8 cellular contexts compared by ENCODE assay signal in the genomic region with DNA sequence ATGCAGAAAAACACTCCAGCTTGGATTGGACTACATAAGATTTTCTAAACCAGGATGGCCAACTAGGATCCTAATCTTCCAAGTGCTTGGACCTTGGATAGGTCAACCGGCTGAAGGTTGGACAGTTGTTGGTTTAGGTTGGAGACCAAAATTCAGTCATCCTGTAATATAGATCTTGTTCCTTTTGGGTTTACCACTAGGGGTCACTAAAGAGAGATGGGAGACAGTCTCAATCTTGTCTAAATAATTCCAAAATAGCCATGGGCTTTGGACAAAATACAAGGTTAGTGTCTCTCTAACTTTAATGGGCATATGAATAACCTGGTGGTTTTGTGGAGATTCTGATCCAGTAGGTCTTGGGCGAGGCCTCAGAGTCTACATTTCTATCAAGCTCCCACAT.
DNase-seq lines count a peak whose midpoint lies in the region; ATAC-seq and TF ChIP-seq lines count a peak whose summit lies in the region.

No MANE protein-coding gene starts in this region.

- DNase-seq in COLO829 (ENCODE audit: low spot score) (peak; percentile 86), HS-5 (ENCODE audit: low read depth) (peak; percentile 45), Panc1 (ENCODE audit: low read depth, low spot score) (peak; percentile 8), fibroblast of lung (ENCODE audit: low read depth in 2 of 2) (peak; percentile 36 to 77), osteocyte (ENCODE audit: extremely low spot score, unreplicated experiment) (no peak), MG63 (no peak), mesenteric fat pad (ENCODE audit: low spot score) (no peak)
- DNase-seq in activated T-cell treated with anti-CD3 and anti-CD28 coated beads, Interleukin-2, amount 50 U/mL, for 1 hour: no peak

- H3K9ac ChIP-seq in fibroblast of lung (ENCODE audit: insufficient read depth, low read length): no peak overlapping the region

- H3K27ac ChIP-seq in Panc1 (ENCODE audit: low read length) (no peak overlapping the region), fibroblast of lung (ENCODE audit: insufficient read depth, low read length) (no peak overlapping the region)

- intact Hi-C loops in Panc1 (cut with micrococcal nuclease; ENCODE audit: unreplicated experiment): no loop called here

- no peak overlapping the region for H2AFZ ChIP-seq in fibroblast of lung (ENCODE audit: low read length)

- TF ChIP-seq CTCF in Panc1 (IDR thresholded peaks at IDR 0.05) (peak; percentile 61), fibroblast of lung (conservative IDR thresholded peaks at IDR 0.05 in 1 of 2, IDR thresholded peaks at IDR 0.05 in 1 of 2; ENCODE audit: low read depth in 1 of 2, low read length in 2 of 2) (peak; percentile 68 to 76), osteocyte (IDR thresholded peaks at IDR 0.05) (peak; percentile 69)

- no peaks in the 10 kb centered on the region for H4K20me1 ChIP-seq in fibroblast of lung (ENCODE audit: control insufficient read depth, extremely low read depth, insufficient read depth, low read length)

- peaks cover 3% of the 10 kb centered on the region for H3K9me3 Mint-ChIP-seq in osteocyte (ENCODE audit: unreplicated experiment)

- no peaks in the 10 kb centered on the region for H3K36me3 ChIP-seq in Panc1 (ENCODE audit: control insufficient read depth, insufficient read depth, low read length)
- no peaks in the 10 kb centered on the region for H3K36me3 ChIP-seq in fibroblast of lung (ENCODE audit: control insufficient read depth, insufficient read depth, low read length)
- no peaks in the 10 kb centered on the region for H3K36me3 ChIP-seq in MG63

- H3K27me3 ChIP-seq in Panc1 (ENCODE audit: control insufficient read depth, insufficient read depth, low read length) (no peaks in the 10 kb centered on the region), fibroblast of lung (ENCODE audit: control insufficient read depth, insufficient read depth, low read length) (peaks cover 4% of the 10 kb centered on the region), MG63 (no peaks in the 10 kb centered on the region)

- H3K4me3 Mint-ChIP-seq in osteocyte (ENCODE audit: unreplicated experiment): no peak overlapping the region

- no peak overlapping the region for H3K27ac Mint-ChIP-seq in osteocyte (ENCODE audit: unreplicated experiment)

- POLR2A ChIA-PET in Panc1 (lab: Charles Lee): no interaction called here

- CTCF ChIA-PET in Panc1 (lab: Charles Lee): interaction anchor here (1.3 kb wide), 1 partner anchor 10 kb away, joined by 3 read pairs; no protein-coding TSS in a partner anchor

- in situ Hi-C loops in Panc1 (cut with HindIII; ENCODE audit: low pct_unique_long_range_greater_than_20kb, low sequenced_read_pairs): no loop called here

- H3K4me1 ChIP-seq in Panc1 (ENCODE audit: control insufficient read depth, insufficient read depth, low read length) (no peaks in the 10 kb centered on the region), fibroblast of lung (ENCODE audit: control insufficient read depth, extremely low read depth, insufficient read depth, low read length) (no peaks in the 10 kb centered on the region)

- no peak overlapping the region for H3K4me3 ChIP-seq in Panc1 (ENCODE audit: low read depth in 2 of 2, low read length in 2 of 2)
- no peak overlapping the region for H3K4me3 ChIP-seq in fibroblast of lung (replicated peaks in 1 of 4; ENCODE audit: control extremely low read depth in 1 of 4, insufficient read depth in 1 of 4, low read depth in 3 of 4, low read length in 4 of 4)
- H3K4me3 ChIP-seq in MG63: no peak overlapping the region

- no peaks in the 10 kb centered on the region for H3K9me3 ChIP-seq in Panc1 (ENCODE audit: control insufficient read depth, insufficient read depth, low read depth, low read length)
- H3K9me3 ChIP-seq in fibroblast of lung (ENCODE audit: control insufficient read depth, insufficient read depth, low read depth, low read length): no peaks in the 10 kb centered on the region
- H3K9me3 ChIP-seq in MG63: peaks cover 5% of the 10 kb centered on the region; the same call in 1 of the 2 replicates

- BruUV-seq in Panc1 (replicated peaks; lab: Mats Ljungman, UMichigan): no TSS peak

- peaks cover 2% of the 10 kb centered on the region for H3K36me3 Mint-ChIP-seq in osteocyte (ENCODE audit: unreplicated experiment)

- no peak for ATAC-seq in Panc1

- H3K27me3 Mint-ChIP-seq in osteocyte (ENCODE audit: unreplicated experiment): peaks cover 30% of the 10 kb centered on the region

- no peak overlapping the region for H3K4me2 ChIP-seq in fibroblast of lung (ENCODE audit: extremely low read depth, insufficient read depth, low read length)

- no peaks in the 10 kb centered on the region for H3K79me2 ChIP-seq in fibroblast of lung (ENCODE audit: control insufficient read depth, insufficient read depth, low read length)

- no peaks in the 10 kb centered on the region for H3K4me1 Mint-ChIP-seq in osteocyte (ENCODE audit: unreplicated experiment)

Comparison
In these comparisons a context has a peak if more than half of its experiments do, and no peak if none do; other contexts are left out.
1. DNase-seq: peak in COLO829 (single experiment), HS-5 (single experiment), Panc1 (single experiment) and fibroblast of lung (2 of 2); none in osteocyte (single experiment), activated T-cell treated with anti-CD3 and anti-CD28 coated beads, Interleukin-2, amount 50 U/mL, for 1 hour (single experiment), MG63 (single experiment) and mesenteric fat pad (single experiment).
2. Peak in every context shown above with its lines, with median percentiles within 50 percentile points of each other: CTCF ChIP-seq.